10 cellular contexts compared by ENCODE assay signal in the genomic region with DNA sequence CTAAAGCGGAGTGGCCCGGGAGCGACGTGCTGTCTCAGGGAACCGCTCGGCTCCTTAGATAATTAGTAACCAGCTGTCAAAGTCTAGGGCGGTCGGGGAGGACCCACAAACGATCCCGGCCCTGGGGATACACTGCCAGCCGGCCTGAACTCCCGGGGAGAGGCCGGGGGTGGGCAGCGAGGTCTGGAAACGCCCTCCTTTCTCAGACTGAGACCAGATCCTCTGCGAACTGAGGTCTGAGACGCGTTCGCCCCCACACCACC. TPM values are rescaled to one million over a fixed set of nuclear protein-coding genes. Genes with fewer than 3 reads are reported as not detected.
DNase-seq lines count a peak whose midpoint lies in the region; ATAC-seq, FAIRE-seq and TF ChIP-seq lines count a peak whose summit lies in the region.
"Had no signal": no experiment of that assay in that cellular context is flagged by ENCODE, and none has a peak within 500 bp of the region (broad histone marks: within the 10 kb centered on the region; RNA-seq: fewer than 3 reads in every experiment).

No MANE protein-coding gene starts in this region.

- no peaks in the 10 kb centered on the region for H3K79me1 ChIP-seq in mesenchymal stem cell (replicated peaks; ENCODE audit: low read length, poor library complexity, severe bottlenecking)

- peaks cover 2% of the 10 kb centered on the region for H3K9me3 Mint-ChIP-seq in astrocyte (ENCODE audit: unreplicated experiment)

- no peak overlapping the region for H3K14ac ChIP-seq in mesenchymal stem cell (ENCODE audit: low read length in 2 of 2)

- no peak for FAIRE-seq in astrocyte (lab: Jason Lieb, UNC)

- H2BK120ac ChIP-seq in mesenchymal stem cell (ENCODE audit: low read depth, low read length): no peak overlapping the region

- TF ChIP-seq CTCF in astrocyte (IDR thresholded peaks at IDR 0.05; ENCODE audit: insufficient read depth, low read depth, low read length): no peak

- H3K18ac ChIP-seq in mesenchymal stem cell (ENCODE audit: low read depth in 1 of 2, low read length in 2 of 2): no peak overlapping the region

- H2BK5ac ChIP-seq in mesenchymal stem cell (ENCODE audit: low read depth, low read length, poor library complexity, severe bottlenecking): peak overlapping the region; percentile 99

- H2AK5ac ChIP-seq in mesenchymal stem cell (ENCODE audit: low read length, severe bottlenecking): peak overlapping the region; percentile 26

- H3K4me1 ChIP-seq in astrocyte (ENCODE audit: insufficient read depth, low read length): peaks cover 21% of the 10 kb centered on the region
- peaks cover 5% of the 10 kb centered on the region for H3K4me1 ChIP-seq in mesenchymal stem cell (ENCODE audit: control insufficient read depth, insufficient read depth, low read depth, low read length)
- H3K4me1 ChIP-seq in aorta (ENCODE audit: control insufficient read depth in 1 of 2, insufficient read depth in 2 of 2, low read length in 2 of 2): no peaks in the 10 kb centered on the region

- H3K27ac Mint-ChIP-seq in astrocyte (ENCODE audit: unreplicated experiment): peak overlapping the region; percentile 80

- intact Hi-C loops in aorta (cut with DNase I) (no loop called here), sciatic nerve (cut with DNase I) (no loop called here)

- H3K27me3 ChIP-seq in astrocyte (ENCODE audit: insufficient read depth, low read length) (peaks cover 84% of the 10 kb centered on the region), mesenchymal stem cell (ENCODE audit: control insufficient read depth in 1 of 2, insufficient read depth in 1 of 2, low read length in 2 of 2) (peaks cover 0 to 98% of the 10 kb centered on the region in 2 experiments), aorta (ENCODE audit: control insufficient read depth in 1 of 2, insufficient read depth in 2 of 2, low read length in 1 of 2) (peaks cover 0 to 1% of the 10 kb centered on the region in 2 donors)

- peak; percentile 30 for ATAC-seq in aorta (ENCODE audit: low FRiP score)
- ATAC-seq in sciatic nerve: no peak
- ATAC-seq in GM19328 (IDR thresholded peaks at IDR 0.05; ENCODE audit: unreplicated experiment): no peak

- no peaks in the 10 kb centered on the region for H4K20me1 ChIP-seq in astrocyte (ENCODE audit: insufficient read depth, low read length)

- H4K91ac ChIP-seq in mesenchymal stem cell (ENCODE audit: low read length): no peak overlapping the region

- peaks cover 2% of the 10 kb centered on the region for H3K36me3 Mint-ChIP-seq in astrocyte (ENCODE audit: low read depth, unreplicated experiment)

- H3K36me3 ChIP-seq in astrocyte (ENCODE audit: insufficient read depth, low read length): no peaks in the 10 kb centered on the region
- H3K36me3 ChIP-seq in mesenchymal stem cell (ENCODE audit: control insufficient read depth in 1 of 2, insufficient read depth in 2 of 2, low read depth in 1 of 2, low read length in 2 of 2): peaks cover 0 to 22% of the 10 kb centered on the region in 2 experiments
- no peaks in the 10 kb centered on the region for H3K36me3 ChIP-seq in aorta (ENCODE audit: control insufficient read depth in 1 of 2, insufficient read depth in 2 of 2, low read length in 1 of 2)

- DNase-seq in stimulated activated CD4-positive, alpha-beta T cell treated with anti-CD3 and anti-CD28 coated beads, Interleukin-15, amount 100 ng/mL, for 24 hours: peak; percentile 7
- no peak for DNase-seq in stimulated activated CD4-positive, alpha-beta T cell treated with anti-CD3 and anti-CD28 coated beads, Interleukin-12 subunit alpha, Interleukin-12 subunit beta, amount 100 ng/mL, for 4 hours
- DNase-seq in astrocyte (ENCODE audit: low read depth): no peak
- DNase-seq in mesenchymal stem cell: no peak
- DNase-seq in aorta: no peak
- no peak for DNase-seq in sciatic nerve (ENCODE audit: low spot score)
- DNase-seq in SKM-1 treated with dmso at 0.1 percent for 144 hours (lab: John Stamatoyannopoulos, UW; ENCODE audit: unreplicated experiment): no peak
- DNase-seq: NCI-H226 had no signal

- H3K4me2 ChIP-seq in astrocyte (ENCODE audit: low read length) (peak overlapping the region; percentile 81), mesenchymal stem cell (ENCODE audit: low read length, poor library complexity, severe bottlenecking) (no peak overlapping the region)

- H2BK12ac ChIP-seq in mesenchymal stem cell (ENCODE audit: low read length in 2 of 2): no peak overlapping the region

- H3K4me3 Mint-ChIP-seq in astrocyte (ENCODE audit: unreplicated experiment): peak overlapping the region; percentile 86

- no peaks in the 10 kb centered on the region for H3K9me3 ChIP-seq in astrocyte (ENCODE audit: insufficient read depth, low read depth, low read length)
- H3K9me3 ChIP-seq in mesenchymal stem cell (ENCODE audit: control insufficient read depth, low read length): no peaks in the 10 kb centered on the region
- H3K9me3 ChIP-seq in aorta (ENCODE audit: control insufficient read depth, low read length): no peaks in the 10 kb centered on the region

- H3K4ac ChIP-seq in mesenchymal stem cell (ENCODE audit: low read depth in 1 of 2, low read length in 2 of 2): no peak overlapping the region

- peaks cover 76% of the 10 kb centered on the region for H3K27me3 Mint-ChIP-seq in astrocyte (ENCODE audit: low read depth, unreplicated experiment)

- peak overlapping the region in 1 of 2 experiments; percentile 91 for H3K23ac ChIP-seq in mesenchymal stem cell (ENCODE audit: low read length in 2 of 2)

- H2AFZ ChIP-seq in astrocyte (ENCODE audit: low read depth, low read length) (no peak overlapping the region), mesenchymal stem cell (ENCODE audit: low read depth, low read length) (no peak overlapping the region)

- H3K4me3 ChIP-seq in astrocyte (ENCODE audit: insufficient read depth, low read depth, low read length) (no peak overlapping the region), mesenchymal stem cell (ENCODE audit: insufficient read depth in 1 of 2, low read depth in 1 of 2, low read length in 2 of 2) (peak overlapping the region; percentile 24 to 88), aorta (ENCODE audit: low read length in 2 of 2) (no peak overlapping the region)

- 2% methylated on average over 19 of the region's 19 CpGs for WGBS in mesenchymal stem cell
- WGBS in aorta, 2 donors: 2 to 3% methylated on average over 19 of the region's 19 CpGs

- H3K4me1 Mint-ChIP-seq in astrocyte (ENCODE audit: low read depth, unreplicated experiment): peaks cover 6% of the 10 kb centered on the region

- H3K27ac ChIP-seq in astrocyte (ENCODE audit: low read depth, low read length) (no peak overlapping the region), mesenchymal stem cell (ENCODE audit: low read length, poor library complexity, severe bottlenecking) (peak overlapping the region; percentile 88), aorta (ENCODE audit: low read depth in 1 of 2, low read length in 2 of 2) (no peak overlapping the region)

- no peaks in the 10 kb centered on the region for H3K79me2 ChIP-seq in astrocyte (ENCODE audit: insufficient read depth, low read length)

- H2BK15ac ChIP-seq in mesenchymal stem cell (ENCODE audit: low read depth, poor library complexity, severe bottlenecking): no peak overlapping the region

- no peak overlapping the region for H3K9ac ChIP-seq in astrocyte (ENCODE audit: low read length)
- no peak overlapping the region for H3K9ac ChIP-seq in mesenchymal stem cell (ENCODE audit: low read length)

- no peak overlapping the region for H4K8ac ChIP-seq in mesenchymal stem cell (ENCODE audit: low read length)

RNA-seq across cellular contexts. Expression of gene HNF1B, which starts 1.3 kb away (rescaled TPM):
- 15.6 and 17.8 TPM in 2 replicates for total RNA-seq in astrocyte
- polyA plus RNA-seq in mesenchymal stem cell (2013, experiment 1 of 2): 0.03 TPM
- polyA plus RNA-seq in mesenchymal stem cell (2013, experiment 2 of 2): 0.03 TPM
- not detected for total RNA-seq in aorta
- under 1 TPM in 1 of 2 donors, not detected in 1; 0.88 TPM for polyA plus RNA-seq in aorta
- not detected for total RNA-seq in sciatic nerve
- total RNA-seq: fibroblast of villous mesenchyme had no signal

Comparison
In these comparisons a context has a peak if more than half of its experiments do, and no peak if none do; other contexts are left out.
1. H3K4me3 ChIP-seq: peak in mesenchymal stem cell (2 of 2); none in astrocyte (single experiment) and aorta (0 of 2).
2. RNA of gene HNF1B, which starts 1.3 kb away (total RNA-seq): 15.6 to 17.8 TPM in astrocyte; not detected in sciatic nerve (single experiment) and not detected in aorta; every median in the first group is over 10 times any median in the second.